8 cellular contexts compared by ENCODE assay signal in the genomic region with DNA sequence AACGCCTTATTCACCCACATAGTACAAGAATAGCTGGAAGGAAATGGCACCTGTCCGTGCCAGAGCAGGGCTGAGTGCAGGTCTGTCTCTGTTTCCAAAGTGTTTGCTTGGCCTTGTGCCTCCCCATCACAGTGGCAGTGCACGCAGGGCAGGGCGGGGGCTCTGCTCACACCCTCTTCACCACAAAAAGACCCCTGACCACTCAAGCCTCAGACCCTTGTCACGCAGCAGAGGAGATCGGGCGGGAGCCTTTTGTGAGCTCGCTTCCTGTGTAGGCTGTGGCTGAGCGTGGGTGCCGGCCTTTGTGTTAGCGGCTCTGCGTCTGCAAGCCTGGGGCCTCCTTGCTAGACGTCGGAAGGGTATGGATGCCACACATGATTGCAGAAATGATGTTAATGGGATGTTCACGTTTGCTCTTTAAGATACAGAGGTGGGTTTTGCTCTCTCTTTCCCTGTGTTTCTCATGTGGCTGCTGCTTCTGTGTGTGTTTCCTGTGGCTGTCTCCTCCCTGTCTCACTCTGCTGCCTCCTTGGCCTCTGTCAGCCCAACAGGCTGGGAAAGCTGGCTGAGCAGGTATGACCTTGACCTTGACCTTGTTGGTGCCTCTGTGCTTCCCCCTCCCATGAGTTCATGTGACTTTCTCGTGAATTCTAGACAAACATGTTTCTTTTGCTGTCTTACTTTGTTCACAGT. TPM values are rescaled to one million over a fixed set of nuclear protein-coding genes. Genes with fewer than 3 reads are reported as not detected.
DNase-seq lines count a peak whose midpoint lies in the region; ATAC-seq and TF ChIP-seq lines count a peak whose summit lies in the region.

No MANE protein-coding gene starts in this region.

- H3K9me3 ChIP-seq in MG63, result no peaks in the 10 kb centered on the region

- no peaks in the 10 kb centered on the region for H3K27me3 ChIP-seq in MG63

- H3K4me3 ChIP-seq in MG63, result no peak overlapping the region

- DNase-seq in activated CD4-positive, alpha-beta T cell treated with anti-CD3 and anti-CD28 coated beads, Interleukin-2, amount 50 U/mL, for 1 hour, result peak; percentile 60
- peak; percentile 48 for DNase-seq in effector CD8-positive, alpha-beta T cell (lab: John Stamatoyannopoulos, UW)
- DNase-seq in stimulated activated CD4-positive, alpha-beta T cell treated with anti-CD3 and anti-CD28 coated beads, Interleukin-2, amount 100 ng/mL, for 48 hours, result peak; percentile 55 to 65
- DNase-seq in DMS 273 treated with DMSO at 0.1 percent for 48 hours (lab: John Stamatoyannopoulos, UW) (no peak), midbrain (lab: John Stamatoyannopoulos, UW) (no peak), MG63 (no peak)

- peaks cover 66% of the 10 kb centered on the region for H3K36me3 ChIP-seq in MG63

- TF ChIP-seq POLR2A in GM18505 (IDR thresholded peaks at IDR 0.05; ENCODE audit: borderline replicate concordance, extremely low read depth, insufficient read depth, insufficient read length), result peak; percentile 52

- ATAC-seq in GM18505 (IDR thresholded peaks at IDR 0.05; ENCODE audit: unreplicated experiment) (no peak), GM21737 (IDR thresholded peaks at IDR 0.05; ENCODE audit: unreplicated experiment) (no peak)

RNA-seq across cellular contexts. Expression of gene S100B, which starts 45.4 kb away (rescaled TPM):
- total RNA-seq in MG63 (2014; rRNA removed; shearing (Covaris generic); ENCODE audit: low replicate concordance), result not detected in 2 replicates

Comparison
In these comparisons a context has a peak if more than half of its experiments do, and no peak if none do; other contexts are left out.
1. DNase-seq: peak in activated CD4-positive, alpha-beta T cell treated with anti-CD3 and anti-CD28 coated beads, Interleukin-2, amount 50 U/mL, for 1 hour (single experiment), effector CD8-positive, alpha-beta T cell (single experiment) and stimulated activated CD4-positive, alpha-beta T cell treated with anti-CD3 and anti-CD28 coated beads, Interleukin-2, amount 100 ng/mL, for 48 hours (2 of 2); none in DMS 273 treated with DMSO at 0.1 percent for 48 hours (single experiment), midbrain (single experiment) and MG63 (single experiment).